In the genomic region with DNA sequence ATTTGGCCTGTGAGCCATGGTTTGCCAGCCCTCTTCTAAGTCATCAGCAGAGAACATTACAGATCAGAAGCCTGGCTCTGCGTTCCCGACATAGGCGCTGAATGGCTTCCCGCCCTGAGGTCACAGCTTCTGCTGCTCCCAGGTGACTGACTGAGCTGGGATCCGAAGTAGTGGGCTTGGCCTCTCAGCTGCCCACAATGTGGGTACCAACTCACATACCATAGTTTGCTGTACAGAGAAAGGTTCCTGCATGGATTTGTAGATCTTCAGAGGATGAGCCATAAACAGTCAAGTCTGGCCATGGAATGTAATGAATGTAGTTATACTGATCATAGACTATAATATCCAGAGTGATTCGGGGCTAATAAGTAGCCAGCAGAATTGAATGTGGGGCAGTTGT, we compare ENCODE assay signal across 18 cellular contexts. TPM values are rescaled to one million over a fixed set of nuclear protein-coding genes. Genes with fewer than 3 reads are reported as not detected.
"Had no signal": no experiment of that assay in that cellular context is flagged by ENCODE, and none has a peak within 500 bp of the region (broad histone marks: within the 10 kb centered on the region; RNA-seq: fewer than 3 reads in every experiment).

No MANE protein-coding gene starts in this region.

- DNase-seq: activated CD4-positive, alpha-beta T cell treated with anti-CD3 and anti-CD28 coated beads for 4 hours; activated CD8-positive, alpha-beta memory T cell treated with anti-CD3 and anti-CD28 coated beads, Interleukin-2, amount 50 U/mL, for 4 hours; activated CD8-positive, alpha-beta T cell treated with anti-CD3 and anti-CD28 coated beads for 36 hours; activated gamma-delta T cell treated with Interleukin-2 at 50 U/mL for 16 hours; activated naive CD8-positive, alpha-beta T cell treated with anti-CD3 and anti-CD28 coated beads, Interleukin-2, amount 10 ng/mL, durations not matched to agents 7 days and 5 days; activated T-cell treated with anti-CD3 and anti-CD28 coated beads, Interleukin-2, amount 50 U/mL, for 72 hours; left ventricle myocardium superior; midbrain; naive thymus-derived CD4-positive, alpha-beta T cell; nucleus accumbens; stimulated activated CD4-positive, alpha-beta T cell treated with anti-CD3 and anti-CD28 coated beads, Interleukin-12 subunit alpha, Interleukin-12 subunit beta, amount 100 ng/mL, for 4 hours; stimulated activated naive CD4-positive, alpha-beta T cell; substantia nigra; T-helper 1 cell; WERI-Rb-1 had no signal

- H3K9me3 ChIP-seq: prostate gland had no signal

- H3K36me3 ChIP-seq: prostate gland, WERI-Rb-1 had no signal

- H3K4me1 ChIP-seq: prostate gland had no signal

- H3K4me3 ChIP-seq: prostate gland had no signal

- H3K9me3 Mint-ChIP-seq: activated CD8-positive, alpha-beta T cell treated with anti-CD3 and anti-CD28 coated beads for 36 hours; activated naive CD8-positive, alpha-beta T cell treated with anti-CD3 and anti-CD28 coated beads, Interleukin-2, amount 10 ng/mL, durations not matched to agents 7 days and 5 days; activated T-cell treated with anti-CD3 and anti-CD28 coated beads, Interleukin-2, amount 50 U/mL, for 72 hours had no signal

- H3K4me3 Mint-ChIP-seq: activated CD8-positive, alpha-beta T cell treated with anti-CD3 and anti-CD28 coated beads for 36 hours; activated naive CD8-positive, alpha-beta T cell treated with anti-CD3 and anti-CD28 coated beads, Interleukin-2, amount 10 ng/mL, durations not matched to agents 7 days and 5 days; activated T-cell treated with anti-CD3 and anti-CD28 coated beads, Interleukin-2, amount 50 U/mL, for 72 hours; naive thymus-derived CD4-positive, alpha-beta T cell had no signal

- H3K27ac ChIP-seq: prostate gland, WERI-Rb-1 had no signal

- ATAC-seq: esophagus mucosa, sciatic nerve had no signal

- H3K27ac Mint-ChIP-seq: activated CD8-positive, alpha-beta T cell treated with anti-CD3 and anti-CD28 coated beads for 36 hours; activated naive CD8-positive, alpha-beta T cell treated with anti-CD3 and anti-CD28 coated beads, Interleukin-2, amount 10 ng/mL, durations not matched to agents 7 days and 5 days; activated T-cell treated with anti-CD3 and anti-CD28 coated beads, Interleukin-2, amount 50 U/mL, for 72 hours had no signal

- H3K36me3 Mint-ChIP-seq: activated naive CD8-positive, alpha-beta T cell treated with anti-CD3 and anti-CD28 coated beads, Interleukin-2, amount 10 ng/mL, durations not matched to agents 7 days and 5 days; naive thymus-derived CD4-positive, alpha-beta T cell had no signal

RNA-seq across cellular contexts. Expression of a gene that starts 42.6 kb away (rescaled TPM):
- total RNA-seq: activated naive CD8-positive, alpha-beta T cell treated with anti-CD3 and anti-CD28 coated beads, Interleukin-2, amount 10 ng/mL, durations not matched to agents 7 days and 5 days had no signal
